8 cellular contexts compared by ENCODE assay signal in the genomic region with DNA sequence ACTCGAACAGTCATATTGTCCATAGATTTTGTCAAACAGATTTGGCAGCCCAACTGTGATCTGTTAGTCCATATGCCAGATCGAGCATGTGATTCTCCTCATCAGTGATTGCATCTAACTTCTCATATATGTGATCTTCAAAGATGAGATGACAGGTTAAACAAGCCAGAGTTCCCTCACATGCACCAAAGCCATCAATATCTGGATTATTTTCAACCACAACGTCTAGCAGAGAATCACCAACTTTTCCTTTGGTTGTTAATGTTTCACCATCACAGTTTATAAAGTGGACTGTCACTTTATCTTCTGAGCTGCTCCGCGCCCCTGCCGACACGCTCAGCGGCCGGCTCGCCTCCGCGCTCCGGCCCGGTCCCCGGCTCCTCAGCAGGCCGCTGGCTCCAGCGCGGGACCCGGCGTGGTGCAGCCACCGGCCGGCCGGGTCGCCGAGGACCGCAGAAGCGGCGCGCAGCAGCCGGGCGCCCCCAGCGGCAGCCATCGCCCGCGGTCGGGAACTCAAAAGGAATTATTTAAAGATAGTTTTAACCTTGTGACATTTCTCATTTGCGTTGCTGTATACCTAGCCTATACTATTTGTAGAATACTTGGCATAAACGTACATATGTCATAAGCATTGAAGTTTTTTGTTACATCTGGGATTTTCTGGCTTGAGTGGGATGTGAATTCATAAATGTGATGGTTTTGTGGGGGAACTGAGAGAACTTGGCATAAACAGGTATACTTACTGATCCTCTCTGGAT. TPM values are rescaled to one million over a fixed set of nuclear protein-coding genes. Genes with fewer than 3 reads are reported as not detected.
DNase-seq lines count a peak whose midpoint lies in the region; ATAC-seq and TF ChIP-seq lines count a peak whose summit lies in the region.

No MANE protein-coding gene starts in this region.

- H3K36me3 Mint-ChIP-seq in nephron progenitor cell (ENCODE audit: low read depth): peaks cover 98% of the 10 kb centered on the region

- H3K36me3 ChIP-seq in esophagus muscularis mucosa (peaks cover 7 to 71% (median 36%) of the 10 kb centered on the region in 4 donors), aorta (ENCODE audit: control insufficient read depth in 1 of 2, insufficient read depth in 2 of 2, low read length in 1 of 2) (no peaks in the 10 kb centered on the region)

- peaks cover 3% of the 10 kb centered on the region for H3K27me3 Mint-ChIP-seq in nephron progenitor cell (ENCODE audit: low read depth, poor library complexity)

- no peaks in the 10 kb centered on the region for H3K4me1 Mint-ChIP-seq in nephron progenitor cell

- ATAC-seq in aorta (ENCODE audit: low FRiP score) (peak; percentile 93), HG03520 (IDR thresholded peaks at IDR 0.05; ENCODE audit: unreplicated experiment) (no peak), HG02852 (IDR thresholded peaks at IDR 0.05; ENCODE audit: unreplicated experiment) (no peak)

- peak; percentile 8 to 9 for DNase-seq in activated CD4-positive, alpha-beta T cell treated with anti-CD3 and anti-CD28 coated beads for 4 hours
- DNase-seq in activated CD4-positive, alpha-beta T cell treated with anti-CD3 and anti-CD28 coated beads for 1 hour: no peak
- peak; percentile 26 for DNase-seq in activated CD4-positive, alpha-beta T cell treated with anti-CD3 and anti-CD28 coated beads, Interleukin-2, amount 50 U/mL, for 1 hour
- DNase-seq in esophagus muscularis mucosa (ENCODE audit: extremely low spot score) (no peak), nephron progenitor cell (peak; percentile 4), aorta (peak; percentile 66 to 88)

- H3K27ac Mint-ChIP-seq in nephron progenitor cell: no peak overlapping the region

- H3K9me3 ChIP-seq in esophagus muscularis mucosa (no peaks in the 10 kb centered on the region), aorta (ENCODE audit: control insufficient read depth, low read length) (no peaks in the 10 kb centered on the region)

- TF ChIP-seq EP300 in esophagus muscularis mucosa (IDR thresholded peaks at IDR 0.05): no peak

- no peaks in the 10 kb centered on the region for H3K27me3 ChIP-seq in esophagus muscularis mucosa
- H3K27me3 ChIP-seq in aorta (ENCODE audit: control insufficient read depth in 1 of 2, insufficient read depth in 2 of 2, low read length in 1 of 2): no peaks in the 10 kb centered on the region

- TF ChIP-seq POLR2A in esophagus muscularis mucosa (IDR thresholded peaks at IDR 0.05; ENCODE audit: low read depth): no peak

- H3K4me1 ChIP-seq in esophagus muscularis mucosa: peaks cover 15 to 25% (median 24%) of the 10 kb centered on the region in 4 donors
- H3K4me1 ChIP-seq in aorta (ENCODE audit: control insufficient read depth in 1 of 2, insufficient read depth in 2 of 2, low read length in 2 of 2): no peaks in the 10 kb centered on the region

- TF ChIP-seq CTCF in esophagus muscularis mucosa (IDR thresholded peaks at IDR 0.05) (peak; percentile 60 to 84 (median 73)), nephron progenitor cell (IDR thresholded peaks at IDR 0.05) (no peak)

- intact Hi-C loops in esophagus muscularis mucosa (cut with DNase I) (loop anchor here (2.0 kb wide), 1 partner anchor 163 kb away; no protein-coding TSS in a partner anchor), aorta (cut with DNase I) (loop anchor here in 1 of 2 donors (5.0 kb wide), 1 partner anchor 164 kb away; no protein-coding TSS in a partner anchor)

- H3K27ac ChIP-seq in esophagus muscularis mucosa (replicated peaks in 1 of 4) (peak overlapping the region; percentile 29 to 57 (median 36)), aorta (ENCODE audit: low read depth in 1 of 2, low read length in 2 of 2) (no peak overlapping the region)

- peaks cover 31% of the 10 kb centered on the region for H3K9me3 Mint-ChIP-seq in nephron progenitor cell

- 16% methylated on average over 37 of the region's 38 CpGs for WGBS in esophagus muscularis mucosa
- whole genome bisulfite sequencing in aorta, 2 donors: 7 to 15% methylated on average over 38 of the region's 38 CpGs

- H3K4me3 ChIP-seq in esophagus muscularis mucosa: peak overlapping the region in 1 of 4 donors; percentile 25
- H3K4me3 ChIP-seq in aorta (ENCODE audit: low read length in 2 of 2): no peak overlapping the region

- no peak overlapping the region for H3K4me3 Mint-ChIP-seq in nephron progenitor cell

RNA-seq across cellular contexts. Expression of gene DYNLRB1, which starts 40.1 kb away (rescaled TPM):
- total RNA-seq in esophagus muscularis mucosa (100 to 1,000 TPM; 152 to 252 (median 191) TPM), aorta (100 to 1,000 TPM; 120 to 143 TPM)
- polyA plus RNA-seq in aorta: 100 to 1,000 TPM; 302 to 305 TPM

Comparison
In these comparisons a context has a peak if more than half of its experiments do, and no peak if none do; other contexts are left out.
1. DNase-seq: peak in activated CD4-positive, alpha-beta T cell treated with anti-CD3 and anti-CD28 coated beads for 4 hours (2 of 2), activated CD4-positive, alpha-beta T cell treated with anti-CD3 and anti-CD28 coated beads, Interleukin-2, amount 50 U/mL, for 1 hour (single experiment), nephron progenitor cell (single experiment) and aorta (2 of 2); none in activated CD4-positive, alpha-beta T cell treated with anti-CD3 and anti-CD28 coated beads for 1 hour (single experiment) and esophagus muscularis mucosa (single experiment).
2. H3K27ac ChIP-seq: peak in esophagus muscularis mucosa (4 of 4); none in aorta (0 of 2).